Comparison of ENCODE assay signal across 14 cellular contexts in genomic region chr3:31421280-31422048, GRCh38.
DNase-seq lines count a peak whose midpoint lies in the region; ATAC-seq and TF ChIP-seq lines count a peak whose summit lies in the region.
"Had no signal": no experiment of that assay in that cellular context is flagged by ENCODE, and none has a peak within 500 bp of the region (broad histone marks: within the 10 kb centered on the region; RNA-seq: fewer than 3 reads in every experiment).

No MANE protein-coding gene starts in this region.

- H3K27ac ChIP-seq in CD4-positive, alpha-beta T cell (ENCODE audit: low read depth, low read length) = no peak overlapping the region
- H3K27ac ChIP-seq: ovary, stomach had no signal

- CTCF ChIA-PET in CD4-positive, alpha-beta T cell (lab: Charles Lee) = interaction anchor here (0.6 to 1.0 kb wide), 2 partner anchors 299 to 690 kb away, joined by 3 to 4 read pairs; no protein-coding TSS in a partner anchor
- CTCF ChIA-PET in activated CD4-positive, alpha-beta memory T cell treated with anti-CD3 and anti-CD28 coated beads for 36 hours (lab: Charles Lee) = no interaction called here

- H3K27me3 Mint-ChIP-seq in CD4-positive, alpha-beta T cell = no peaks in the 10 kb centered on the region
- no peaks in the 10 kb centered on the region for H3K27me3 Mint-ChIP-seq in activated CD4-positive, alpha-beta memory T cell treated with anti-CD3 and anti-CD28 coated beads for 36 hours

- no peak for DNase-seq in CD4-positive, alpha-beta T cell
- no peak for DNase-seq in activated CD4-positive, alpha-beta memory T cell treated with anti-CD3 and anti-CD28 coated beads for 36 hours
- no peak for DNase-seq in AG08395 (ENCODE audit: low spot score)
- DNase-seq in T-helper 9 cell = no peak
- DNase-seq: Calu3, NCI-H2029 treated with DMSO at 0.1 percent for 48 hours, ovary, stomach had no signal

- peak; percentile 70 for ATAC-seq in CD4-positive, alpha-beta T cell (ENCODE audit: poor library complexity)
- ATAC-seq in GM18511 (IDR thresholded peaks at IDR 0.05; ENCODE audit: unreplicated experiment) = peak; percentile 75
- ATAC-seq in HG02852 (IDR thresholded peaks at IDR 0.05; ENCODE audit: unreplicated experiment) = peak; percentile 81
- no peak for ATAC-seq in HG02623 (IDR thresholded peaks at IDR 0.05; ENCODE audit: unreplicated experiment)
- no peak for ATAC-seq in HG02938 (IDR thresholded peaks at IDR 0.05; ENCODE audit: unreplicated experiment)
- ATAC-seq: esophagus mucosa, GM23338 had no signal

- intact Hi-C loops in CD4-positive, alpha-beta T cell (cut with DNase I, micrococcal nuclease) = no loop called here
- intact Hi-C loops in activated CD4-positive, alpha-beta memory T cell treated with anti-CD3 and anti-CD28 coated beads for 36 hours (cut with micrococcal nuclease) = no loop called here

- peaks cover 3% of the 10 kb centered on the region for H3K9me3 Mint-ChIP-seq in CD4-positive, alpha-beta T cell
- peaks cover 7% of the 10 kb centered on the region for H3K9me3 Mint-ChIP-seq in activated CD4-positive, alpha-beta memory T cell treated with anti-CD3 and anti-CD28 coated beads for 36 hours
- H3K9me3 Mint-ChIP-seq: GM23338 had no signal

- H3K9me3 ChIP-seq in CD4-positive, alpha-beta T cell (ENCODE audit: control insufficient read depth, low read length) = no peaks in the 10 kb centered on the region
- H3K9me3 ChIP-seq: ovary, stomach had no signal

- H3K4me1 Mint-ChIP-seq in CD4-positive, alpha-beta T cell (ENCODE audit: low read depth) = peaks cover 32% of the 10 kb centered on the region
- peaks cover 10% of the 10 kb centered on the region for H3K4me1 Mint-ChIP-seq in activated CD4-positive, alpha-beta memory T cell treated with anti-CD3 and anti-CD28 coated beads for 36 hours (ENCODE audit: low read depth)
- H3K4me1 Mint-ChIP-seq: GM23338 had no signal

- TF ChIP-seq CTCF in CD4-positive, alpha-beta T cell (IDR thresholded peaks at IDR 0.05) = no peak

- H3K36me3 Mint-ChIP-seq in CD4-positive, alpha-beta T cell (ENCODE audit: low read depth) = no peaks in the 10 kb centered on the region
- H3K36me3 Mint-ChIP-seq in activated CD4-positive, alpha-beta memory T cell treated with anti-CD3 and anti-CD28 coated beads for 36 hours = peaks cover 2% of the 10 kb centered on the region

- no peaks in the 10 kb centered on the region for H3K27me3 ChIP-seq in CD4-positive, alpha-beta T cell (ENCODE audit: control insufficient read depth, insufficient read depth, low read length)
- H3K27me3 ChIP-seq: ovary, stomach had no signal

- no peak overlapping the region for H3K27ac Mint-ChIP-seq in CD4-positive, alpha-beta T cell
- H3K27ac Mint-ChIP-seq in activated CD4-positive, alpha-beta memory T cell treated with anti-CD3 and anti-CD28 coated beads for 36 hours = peak overlapping the region; percentile 1
- H3K27ac Mint-ChIP-seq: GM23338 had no signal

- H3K4me3 Mint-ChIP-seq in CD4-positive, alpha-beta T cell = no peak overlapping the region
- no peak overlapping the region for H3K4me3 Mint-ChIP-seq in activated CD4-positive, alpha-beta memory T cell treated with anti-CD3 and anti-CD28 coated beads for 36 hours
- H3K4me3 Mint-ChIP-seq: GM23338 had no signal

- POLR2A ChIA-PET in CD4-positive, alpha-beta T cell (lab: Charles Lee) = no interaction called here
- POLR2A ChIA-PET in activated CD4-positive, alpha-beta memory T cell treated with anti-CD3 and anti-CD28 coated beads for 36 hours (lab: Charles Lee) = interaction anchor here (1.7 kb wide), 1 partner anchor 111 kb away, joined by 5 read pairs; the partner anchor contains the start of gene STT3B

Comparison
In these comparisons a context has a peak if more than half of its experiments do, and no peak if none do; other contexts are left out.
1. ATAC-seq: peak in CD4-positive, alpha-beta T cell (single experiment), GM18511 (single experiment) and HG02852 (single experiment); none in HG02623 (single experiment) and HG02938 (single experiment).